ENCODE assay signal across 1 cellular context in genomic region chr13:29923554-29924481, GRCh38.
TF ChIP-seq lines count a peak whose summit lies in the region.

No MANE protein-coding gene starts in this region.

TF ChIP-seq in HepG2, 621 proteins besides CTCF, POLR2A, EP300 and RAD21 (continued from another document and continues in another):
- TF ChIP-seq ZNF350 (CRISPR knock-in tag; IDR thresholded peaks at IDR 0.05; ENCODE audit: borderline replicate concordance, low read depth) (peak; percentile 74), ZNF605 (CRISPR knock-in tag; IDR thresholded peaks at IDR 0.05) (no peak; the same call in 1 of the 2 replicates), PLRG1 (conservative IDR thresholded peaks at IDR 0.05) (no peak), JUN (CRISPR knock-in tag; IDR thresholded peaks at IDR 0.05) (peak; percentile 97), NFYC (CRISPR knock-in tag; IDR thresholded peaks at IDR 0.05) (peak; percentile 40; the same call in 1 of the 2 replicates), ZNF382 (CRISPR knock-in tag; IDR thresholded peaks at IDR 0.05; ENCODE audit: borderline replicate concordance) (no peak), CHCHD3 (CRISPR knock-in tag; IDR thresholded peaks at IDR 0.05) (no peak), WIZ (CRISPR knock-in tag; IDR thresholded peaks at IDR 0.05) (0 out of 2 replicates have a peak, but pooled peaks have one; percentile 27), TP53 (CRISPR knock-in tag; conservative IDR thresholded peaks at IDR 0.05) (no peak), FOXP4 (CRISPR knock-in tag; IDR thresholded peaks at IDR 0.05) (peak; percentile 90), ZNF737 (CRISPR knock-in tag; IDR thresholded peaks at IDR 0.05; ENCODE audit: borderline replicate concordance) (no peak; the same call in 1 of the 2 replicates), LRRFIP1 (CRISPR knock-in tag; conservative IDR thresholded peaks at IDR 0.05) (no peak), NR2C2 (CRISPR knock-in tag; IDR thresholded peaks at IDR 0.05; ENCODE audit: borderline replicate concordance) (peak; percentile 55), ELF3 (CRISPR knock-in tag; IDR thresholded peaks at IDR 0.05) (peak; percentile 96), U2AF2 (IDR thresholded peaks at IDR 0.05; ENCODE audit: low read depth, low read length) (no peak), GMEB2 (CRISPR knock-in tag; IDR thresholded peaks at IDR 0.05; ENCODE audit: low read depth) (no peak), FOXO1 (CRISPR knock-in tag; IDR thresholded peaks at IDR 0.05) (peak; percentile 93), ZNF768 (CRISPR knock-in tag; IDR thresholded peaks at IDR 0.05) (peak; percentile 64; the same call in 1 of the 2 replicates), ZNF503 (CRISPR knock-in tag; IDR thresholded peaks at IDR 0.05) (peak; percentile 83; the same call in 1 of the 2 replicates), ZNF414 (CRISPR knock-in tag; IDR thresholded peaks at IDR 0.05) (no peak), DR1 (CRISPR knock-in tag; IDR thresholded peaks at IDR 0.05) (no peak), ONECUT2 (CRISPR knock-in tag; IDR thresholded peaks at IDR 0.05) (peak; percentile 31; the same call in 1 of the 2 replicates), EZH2 (conservative IDR thresholded peaks at IDR 0.05; ENCODE audit: low read depth, low read length) (no peak), ZBTB2 (CRISPR knock-in tag; IDR thresholded peaks at IDR 0.05; ENCODE audit: low read depth) (no peak), RERE (CRISPR knock-in tag; IDR thresholded peaks at IDR 0.05; ENCODE audit: low read depth) (peak; percentile 87), MED1 (CRISPR knock-in tag; IDR thresholded peaks at IDR 0.05) (peak; percentile 89), ARID4A (CRISPR knock-in tag; IDR thresholded peaks at IDR 0.05; ENCODE audit: borderline replicate concordance) (peak; percentile 77; the same call in 1 of the 2 replicates), ZC3H13 (CRISPR knock-in tag; IDR thresholded peaks at IDR 0.05) (0 out of 2 replicates have a peak, but pooled peaks have one; percentile 38), ZNF75D (CRISPR knock-in tag; IDR thresholded peaks at IDR 0.05; ENCODE audit: borderline replicate concordance) (no peak), ZNF792 (CRISPR knock-in tag; IDR thresholded peaks at IDR 0.05) (peak; percentile 93), ARID5B (CRISPR knock-in tag; IDR thresholded peaks at IDR 0.05) (peak; percentile 98)
